In the genomic region with DNA sequence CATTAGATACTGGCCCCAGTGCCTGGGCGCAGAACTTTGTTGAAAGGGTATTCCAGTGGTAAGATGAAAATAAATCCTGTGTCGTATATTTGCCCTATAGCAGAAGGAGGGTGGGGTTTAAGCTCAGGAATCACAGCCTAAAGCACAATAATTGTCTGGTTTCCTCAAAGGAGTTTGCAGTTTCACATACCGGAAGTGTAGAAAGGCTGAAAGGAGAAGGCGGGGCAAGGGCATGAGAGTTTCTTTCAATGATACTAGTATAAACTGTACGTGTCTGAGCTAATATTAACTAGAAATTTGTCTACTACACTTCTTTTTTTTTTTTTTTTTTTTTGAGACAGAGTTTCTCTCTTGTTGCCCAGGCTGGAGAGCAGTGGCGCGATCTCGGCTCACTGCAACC, we compare ENCODE assay signal across 8 cellular contexts. TPM values are rescaled to one million over a fixed set of nuclear protein-coding genes. Genes with fewer than 3 reads are reported as not detected.
A peak's percentile ranks its signal among the peaks of the same experiment; 100 is the strongest.
DNase-seq lines count a peak whose midpoint lies in the region; ATAC-seq, FAIRE-seq and TF ChIP-seq lines count a peak whose summit lies in the region.
"Not testable (repeated sequence)": the region's sequence is repeated elsewhere in the genome, so short reads cannot be mapped to it uniquely, and the experiment has no call there.

No MANE protein-coding gene starts in this region.

- H3K79me2 ChIP-seq in keratinocyte (ENCODE audit: control insufficient read depth, insufficient read depth, low read length), result not testable (repeated sequence)

- not testable (repeated sequence) for TF ChIP-seq CTCF in keratinocyte (optimal IDR thresholded peaks at IDR 0.05 in 1 of 3, IDR thresholded peaks at IDR 0.05 in 1 of 3, conservative IDR thresholded peaks at IDR 0.05 in 1 of 3; ENCODE audit: extremely low read depth in 1 of 3, insufficient read depth in 2 of 3, low read length in 3 of 3)

- H3K9me3 ChIP-seq in keratinocyte (ENCODE audit: control insufficient read depth, low read depth, low read length), result not testable (repeated sequence)

- not testable (repeated sequence) for H3K9me3 Mint-ChIP-seq in T-helper 1 cell treated with Interleukin-12 subunit alpha and Interleukin-12 subunit beta and Interleukin-4 antibody, amounts not matched to agents 30 μg/mL and 1 μg/mL, for 36 hours; stimulated activated naive B cell treated with anti-CD40 and anti-IgM and Interleukin-4, amounts not matched to agents 10 μg/mL and 1 μg/mL and 100 μg/mL, for 72 hours

- DNase-seq in Caki2 (ENCODE audit: low read depth), result peak; percentile 73
- DNase-seq in activated naive CD4-positive, alpha-beta T cell treated with anti-CD3 and anti-CD28 coated beads, Interleukin-2, amount 50 U/mL, for 16 hours, result peak; percentile 22
- not testable (repeated sequence) for DNase-seq in keratinocyte (ENCODE audit: low read depth, low spot score)
- peak; percentile 10 for DNase-seq in stimulated activated naive B cell treated with anti-CD40 and anti-IgM and Interleukin-4, amounts not matched to agents 10 μg/mL and 1 μg/mL and 100 μg/mL, for 72 hours

- H3K4me3 Mint-ChIP-seq in T-helper 1 cell treated with Interleukin-12 subunit alpha and Interleukin-12 subunit beta and Interleukin-4 antibody, amounts not matched to agents 30 μg/mL and 1 μg/mL, for 36 hours, result peak overlapping the region; percentile 9
- H3K4me3 Mint-ChIP-seq in stimulated activated naive B cell treated with anti-CD40 and anti-IgM and Interleukin-4, amounts not matched to agents 10 μg/mL and 1 μg/mL and 100 μg/mL, for 72 hours, result peak overlapping the region; percentile 70 to 75

- peaks cover 16% of the 10 kb centered on the region for H3K36me3 Mint-ChIP-seq in T-helper 1 cell treated with Interleukin-12 subunit alpha and Interleukin-12 subunit beta and Interleukin-4 antibody, amounts not matched to agents 30 μg/mL and 1 μg/mL, for 36 hours (ENCODE audit: low read depth)
- not testable (repeated sequence) for H3K36me3 Mint-ChIP-seq in stimulated activated naive B cell treated with anti-CD40 and anti-IgM and Interleukin-4, amounts not matched to agents 10 μg/mL and 1 μg/mL and 100 μg/mL, for 72 hours

- peak overlapping the region; percentile 61 for H3K27ac ChIP-seq in keratinocyte (ENCODE audit: control insufficient read depth, insufficient read depth, low read length)

- dilution Hi-C loops in keratinocyte (cut with MboI; ENCODE audit: extremely low pct_ligation_motif_present, low sequenced_read_pairs), result not testable (repeated sequence)

- H3K9ac ChIP-seq in keratinocyte (ENCODE audit: control insufficient read depth, extremely low read depth, insufficient read depth, low read length), result not testable (repeated sequence)

- H3K4me3 ChIP-seq in keratinocyte (ENCODE audit: control insufficient read depth in 2 of 3, extremely low read depth in 1 of 3, insufficient read depth in 2 of 3, low read depth in 1 of 3, low read length in 3 of 3), result not testable (repeated sequence)

- H3K36me3 ChIP-seq in keratinocyte (ENCODE audit: control insufficient read depth in 2 of 2, extremely low read depth in 1 of 2, insufficient read depth in 2 of 2, low read length in 2 of 2), result not testable (repeated sequence)

- not testable (repeated sequence) for H3K27me3 ChIP-seq in keratinocyte (ENCODE audit: control insufficient read depth, extremely low read depth, insufficient read depth, low read length)

- H3K4me2 ChIP-seq in keratinocyte (ENCODE audit: control insufficient read depth, extremely low read depth, insufficient read depth, low read depth, low read length), result peak overlapping the region; percentile 13

- H3K4me1 ChIP-seq in keratinocyte (ENCODE audit: control insufficient read depth, extremely low read depth, insufficient read depth, low read length), result peaks cover 18% of the 10 kb centered on the region

- peaks cover 41% of the 10 kb centered on the region for H3K4me1 Mint-ChIP-seq in T-helper 1 cell treated with Interleukin-12 subunit alpha and Interleukin-12 subunit beta and Interleukin-4 antibody, amounts not matched to agents 30 μg/mL and 1 μg/mL, for 36 hours (ENCODE audit: low read depth)
- peaks cover 14 to 37% of the 10 kb centered on the region in 2 donors for H3K4me1 Mint-ChIP-seq in stimulated activated naive B cell treated with anti-CD40 and anti-IgM and Interleukin-4, amounts not matched to agents 10 μg/mL and 1 μg/mL and 100 μg/mL, for 72 hours

- H3K27ac Mint-ChIP-seq in T-helper 1 cell treated with Interleukin-12 subunit alpha and Interleukin-12 subunit beta and Interleukin-4 antibody, amounts not matched to agents 30 μg/mL and 1 μg/mL, for 36 hours, result peak overlapping the region; percentile 53
- H3K27ac Mint-ChIP-seq in stimulated activated naive B cell treated with anti-CD40 and anti-IgM and Interleukin-4, amounts not matched to agents 10 μg/mL and 1 μg/mL and 100 μg/mL, for 72 hours, result peak overlapping the region; percentile 47

- ATAC-seq in GM19395 (IDR thresholded peaks at IDR 0.05; ENCODE audit: unreplicated experiment) (peak; percentile 59), HG02759 (IDR thresholded peaks at IDR 0.05; ENCODE audit: unreplicated experiment) (peak; percentile 39), HG03469 (IDR thresholded peaks at IDR 0.05; ENCODE audit: unreplicated experiment) (peak; percentile 38)
- ATAC-seq in stimulated activated naive B cell treated with anti-CD40 and anti-IgM and Interleukin-4, amounts not matched to agents 10 μg/mL and 1 μg/mL and 100 μg/mL, for 72 hours (replicated peaks), result peak; percentile 41 to 53

- H3K9me1 ChIP-seq in keratinocyte (ENCODE audit: control insufficient read depth, extremely low read depth, insufficient read depth, low read length), result not testable (repeated sequence)

- H3K27me3 Mint-ChIP-seq in T-helper 1 cell treated with Interleukin-12 subunit alpha and Interleukin-12 subunit beta and Interleukin-4 antibody, amounts not matched to agents 30 μg/mL and 1 μg/mL, for 36 hours (ENCODE audit: low read depth); stimulated activated naive B cell treated with anti-CD40 and anti-IgM and Interleukin-4, amounts not matched to agents 10 μg/mL and 1 μg/mL and 100 μg/mL, for 72 hours: not testable (repeated sequence)

- peak; percentile 97 for FAIRE-seq in keratinocyte (lab: Jason Lieb, UNC)

- not testable (repeated sequence) for H2AFZ ChIP-seq in keratinocyte (ENCODE audit: control insufficient read depth, low read length)

- H4K20me1 ChIP-seq in keratinocyte (ENCODE audit: control insufficient read depth, extremely low read depth, insufficient read depth, low read length), result not testable (repeated sequence)

- in situ Hi-C loops in Caki2 (cut with HindIII; ENCODE audit: low pct_unique_long_range_greater_than_20kb, low sequenced_read_pairs), result not testable (repeated sequence)

RNA-seq across cellular contexts. Expression of a gene that starts 29.2 kb away (rescaled TPM):
- 27.7 and 32.2 TPM in 2 replicates for total RNA-seq in Caki2 (2014; rRNA removed; shearing (Covaris generic); ENCODE audit: low replicate concordance)
- polyA plus RNA-seq in keratinocyte, result 43.8 to 66.1 TPM (median 58.2 TPM) in 3 replicates
- 14.2 TPM for polyA plus RNA-seq in keratinocyte (2011; ENCODE audit: low read depth)
- 9.5 and 18.3 TPM in 2 replicates for polyA plus RNA-seq in keratinocyte (2011; cell fraction: cytosol; rRNA removed)
- polyA plus RNA-seq in keratinocyte (2011; cell fraction: nucleus; rRNA removed), result 75.2 and 95.5 TPM in 2 replicates
- polyA plus RNA-seq in keratinocyte (2012; ENCODE audit: low replicate concordance), result 20.4 and 34.9 TPM in 2 replicates
- polyA minus RNA-seq in keratinocyte, result 13.0 to 76.8 TPM (median 73.8 TPM) in 3 replicates
- 29.4 TPM for polyA minus RNA-seq in keratinocyte (2011; cell fraction: cytosol; rRNA and poly(A)+ RNA removed)
- 151 and 289 TPM in 2 replicates for polyA minus RNA-seq in keratinocyte (2011; cell fraction: nucleus; rRNA and poly(A)+ RNA removed)
